ENCODE assay signal across 21 cellular contexts in genomic region chr4:89712141-89712540, GRCh38.
A peak's percentile ranks its signal among the peaks of the same experiment; 100 is the strongest.
DNase-seq lines count a peak whose midpoint lies in the region; ATAC-seq and TF ChIP-seq lines count a peak whose summit lies in the region.
"Had no signal": no experiment of that assay in that cellular context is flagged by ENCODE, and none has a peak within 500 bp of the region (broad histone marks: within the 10 kb centered on the region; RNA-seq: fewer than 3 reads in every experiment).

No MANE protein-coding gene starts in this region.

- peak overlapping the region in 4 of 5 experiments; percentile 8 to 38 (median 29) for H3K27ac Mint-ChIP-seq in brain
- H3K27ac Mint-ChIP-seq in activated CD4-positive, alpha-beta memory T cell treated with anti-CD3 and anti-CD28 coated beads, Interleukin-2, amount 10 ng/mL, durations not matched to agents 7 days and 5 days = no peak overlapping the region
- H3K27ac Mint-ChIP-seq: activated naive CD8-positive, alpha-beta T cell treated with anti-CD3 and anti-CD28 coated beads, Interleukin-2, amount 10 ng/mL, durations not matched to agents 7 days and 5 days; activated T-cell treated with anti-CD3 and anti-CD28 coated beads, Interleukin-2, amount 50 U/mL, for 72 hours had no signal

- H3F3A ChIP-seq in smooth muscle cell (ENCODE audit: low read depth) = no peaks in the 10 kb centered on the region

- H3K79me2 ChIP-seq in smooth muscle cell (ENCODE audit: low read depth) = no peaks in the 10 kb centered on the region

- no peak for ATAC-seq in GM19351 (IDR thresholded peaks at IDR 0.05; ENCODE audit: unreplicated experiment)
- no peak for ATAC-seq in activated T-cell treated with anti-CD3 and anti-CD28 coated beads, Interleukin-2, amount 50 U/mL, for 4 hours
- ATAC-seq: activated T-cell treated with anti-CD3 and anti-CD28 coated beads, Interleukin-2, amount 50 U/mL, for 72 hours had no signal

- no peaks in the 10 kb centered on the region for H3K9me3 Mint-ChIP-seq in brain
- H3K9me3 Mint-ChIP-seq in activated CD4-positive, alpha-beta memory T cell treated with anti-CD3 and anti-CD28 coated beads, Interleukin-2, amount 10 ng/mL, durations not matched to agents 7 days and 5 days = no peaks in the 10 kb centered on the region
- no peaks in the 10 kb centered on the region for H3K9me3 Mint-ChIP-seq in activated T-cell treated with anti-CD3 and anti-CD28 coated beads, Interleukin-2, amount 50 U/mL, for 4 hours
- H3K9me3 Mint-ChIP-seq: activated naive CD8-positive, alpha-beta T cell treated with anti-CD3 and anti-CD28 coated beads, Interleukin-2, amount 10 ng/mL, durations not matched to agents 7 days and 5 days; activated T-cell treated with anti-CD3 and anti-CD28 coated beads, Interleukin-2, amount 50 U/mL, for 72 hours had no signal

- H3K4me3 ChIP-seq in HEK293 (ENCODE audit: low read depth, low read length) (no peak overlapping the region), fibroblast of villous mesenchyme (ENCODE audit: low read depth, low read length) (no peak overlapping the region), smooth muscle cell (no peak overlapping the region)
- H3K4me3 ChIP-seq: coronary artery had no signal

- H3K9ac ChIP-seq in smooth muscle cell (ENCODE audit: low read depth) = no peak overlapping the region

- peak overlapping the region in 1 of 5 experiments; percentile 0 for H3K4me3 Mint-ChIP-seq in brain
- H3K4me3 Mint-ChIP-seq in activated CD4-positive, alpha-beta memory T cell treated with anti-CD3 and anti-CD28 coated beads, Interleukin-2, amount 10 ng/mL, durations not matched to agents 7 days and 5 days = no peak overlapping the region
- H3K4me3 Mint-ChIP-seq in activated T-cell treated with anti-CD3 and anti-CD28 coated beads, Interleukin-2, amount 50 U/mL, for 4 hours = no peak overlapping the region
- H3K4me3 Mint-ChIP-seq: activated naive CD8-positive, alpha-beta T cell treated with anti-CD3 and anti-CD28 coated beads, Interleukin-2, amount 10 ng/mL, durations not matched to agents 7 days and 5 days; activated T-cell treated with anti-CD3 and anti-CD28 coated beads, Interleukin-2, amount 50 U/mL, for 72 hours had no signal

- H3K36me3 Mint-ChIP-seq in brain = no peaks in the 10 kb centered on the region
- no peaks in the 10 kb centered on the region for H3K36me3 Mint-ChIP-seq in activated CD4-positive, alpha-beta memory T cell treated with anti-CD3 and anti-CD28 coated beads, Interleukin-2, amount 10 ng/mL, durations not matched to agents 7 days and 5 days (ENCODE audit: low read depth)
- H3K36me3 Mint-ChIP-seq in activated T-cell treated with anti-CD3 and anti-CD28 coated beads, Interleukin-2, amount 50 U/mL, for 4 hours (ENCODE audit: insufficient read depth) = no peaks in the 10 kb centered on the region
- H3K36me3 Mint-ChIP-seq: activated naive CD8-positive, alpha-beta T cell treated with anti-CD3 and anti-CD28 coated beads, Interleukin-2, amount 10 ng/mL, durations not matched to agents 7 days and 5 days had no signal

- POLR2A ChIA-PET in HEK293 (lab: Yijun Ruan, JAX) = no interaction called here
- POLR2A ChIA-PET in activated CD4-positive, alpha-beta memory T cell treated with anti-CD3 and anti-CD28 coated beads, Interleukin-2, amount 10 ng/mL, durations not matched to agents 7 days and 5 days (lab: Charles Lee) = no interaction called here

- H3K27me3 ChIP-seq in smooth muscle cell (ENCODE audit: low read depth) = no peaks in the 10 kb centered on the region
- H3K27me3 ChIP-seq: neutrophil had no signal

- H3K4me1 ChIP-seq in HEK293 (ENCODE audit: control insufficient read depth, insufficient read depth, low read length) (no peaks in the 10 kb centered on the region), smooth muscle cell (ENCODE audit: low read depth) (peaks cover 6% of the 10 kb centered on the region)

- H3K36me3 ChIP-seq in HEK293 (ENCODE audit: control insufficient read depth in 2 of 2, insufficient read depth in 1 of 2, low read length in 2 of 2) (no peaks in the 10 kb centered on the region), smooth muscle cell (ENCODE audit: low read depth) (no peaks in the 10 kb centered on the region)
- H3K36me3 ChIP-seq: neutrophil had no signal

- H3K4me1 Mint-ChIP-seq in brain = peaks cover 63% of the 10 kb centered on the region
- no peaks in the 10 kb centered on the region for H3K4me1 Mint-ChIP-seq in activated CD4-positive, alpha-beta memory T cell treated with anti-CD3 and anti-CD28 coated beads, Interleukin-2, amount 10 ng/mL, durations not matched to agents 7 days and 5 days
- H3K4me1 Mint-ChIP-seq in activated T-cell treated with anti-CD3 and anti-CD28 coated beads, Interleukin-2, amount 50 U/mL, for 4 hours (ENCODE audit: low read depth) = no peaks in the 10 kb centered on the region

- no peaks in the 10 kb centered on the region for H3K27me3 Mint-ChIP-seq in brain
- H3K27me3 Mint-ChIP-seq in activated CD4-positive, alpha-beta memory T cell treated with anti-CD3 and anti-CD28 coated beads, Interleukin-2, amount 10 ng/mL, durations not matched to agents 7 days and 5 days = peaks cover 7% of the 10 kb centered on the region
- H3K27me3 Mint-ChIP-seq in activated T-cell treated with anti-CD3 and anti-CD28 coated beads, Interleukin-2, amount 50 U/mL, for 4 hours (ENCODE audit: low read depth) = no peaks in the 10 kb centered on the region

- CTCF ChIA-PET in HEK293 (lab: Yijun Ruan, JAX) = interaction anchor here (1.1 kb wide), 1 partner anchor 51 kb away, joined by 3 read pairs; no protein-coding TSS in a partner anchor
- CTCF ChIA-PET in activated CD4-positive, alpha-beta memory T cell treated with anti-CD3 and anti-CD28 coated beads, Interleukin-2, amount 10 ng/mL, durations not matched to agents 7 days and 5 days (lab: Charles Lee) = interaction anchor here (0.6 kb wide), 1 partner anchor 338 kb away, joined by 3 read pairs; no protein-coding TSS in a partner anchor

- DNase-seq in fibroblast of villous mesenchyme (ENCODE audit: low read depth) (peak; percentile 81), smooth muscle cell (lab: John Stamatoyannopoulos, UW; ENCODE audit: unreplicated experiment) (no peak), amygdala (lab: John Stamatoyannopoulos, UW) (no peak)
- no peak for DNase-seq in activated CD4-positive, alpha-beta memory T cell treated with anti-CD3 and anti-CD28 coated beads, Interleukin-2, amount 10 ng/mL, durations not matched to agents 7 days and 5 days
- DNase-seq in activated T-cell treated with anti-CD3 and anti-CD28 coated beads, Interleukin-2, amount 50 U/mL, for 4 hours = no peak
- DNase-seq: activated naive CD8-positive, alpha-beta T cell treated with anti-CD3 and anti-CD28 coated beads, Interleukin-2, amount 10 ng/mL, durations not matched to agents 7 days and 5 days; activated T-cell treated with anti-CD3 and anti-CD28 coated beads, Interleukin-2, amount 50 U/mL, for 72 hours; C1 segment of cervical spinal cord; DMS79; erythroblast; hippocampal formation; NCI-H2081; NCI-H524 treated with DMSO at 0.1 percent for 48 hours; small intestine; stimulated activated naive CD4-positive, alpha-beta T cell; trophoblast cell had no signal

- H3K27ac ChIP-seq in HEK293 (ENCODE audit: extremely low read depth, low read depth, low read length) = no peak overlapping the region
- no peak overlapping the region for H3K27ac ChIP-seq in smooth muscle cell (ENCODE audit: low read depth)
- H3K27ac ChIP-seq: coronary artery, neutrophil had no signal

- no peaks in the 10 kb centered on the region for H4K20me1 ChIP-seq in smooth muscle cell (ENCODE audit: low read depth)

- no peak overlapping the region for H3K4me2 ChIP-seq in smooth muscle cell

- TF ChIP-seq CTCF in HEK293 (tag by site-specific recombination; IDR thresholded peaks at IDR 0.05) = no peak
- no peak for TF ChIP-seq CTCF in brain (conservative IDR thresholded peaks at IDR 0.05)
- TF ChIP-seq CTCF in fibroblast of villous mesenchyme (IDR thresholded peaks at IDR 0.05; ENCODE audit: insufficient read depth, low read depth, low read length) = no peak
- no peak for TF ChIP-seq CTCF in smooth muscle cell (IDR thresholded peaks at IDR 0.05; ENCODE audit: borderline replicate concordance, insufficient read depth, poor library complexity, severe bottlenecking)

- WGBS in smooth muscle cell (ENCODE audit: low lambda C conversion rate) = 42% methylated on average over 2 of the region's 2 CpGs

- peak overlapping the region; percentile 42 for H2AFZ ChIP-seq in smooth muscle cell (ENCODE audit: low read depth)

- H3K9me3 ChIP-seq in HEK293 (ENCODE audit: control insufficient read depth, insufficient read depth, low read depth, low read length) (no peaks in the 10 kb centered on the region), smooth muscle cell (replicated peaks; ENCODE audit: low read depth) (no peaks in the 10 kb centered on the region)
- H3K9me3 ChIP-seq: neutrophil had no signal

TF ChIP-seq in HEK293, 187 proteins besides CTCF, POLR2A, EP300 and RAD21:
- TF ChIP-seq PRDM6 (tag by site-specific recombination; IDR thresholded peaks at IDR 0.05) (peak; percentile 50), ZNF548 (tag by site-specific recombination; IDR thresholded peaks at IDR 0.05) (no peak)
